ENCODE assay signal across 40 cellular contexts in genomic region chr4:135705343-135705742, GRCh38.
"Had no signal": no experiment of that assay in that cellular context is flagged by ENCODE, and none has a peak within 500 bp of the region (broad histone marks: within the 10 kb centered on the region; RNA-seq: fewer than 3 reads in every experiment).

No MANE protein-coding gene starts in this region.

- H3K27ac Mint-ChIP-seq: activated naive CD4-positive, alpha-beta T cell treated with anti-CD3 and anti-CD28 coated beads for 36 hours; activated naive CD4-positive, alpha-beta T cell treated with anti-CD3 and anti-CD28 coated beads, Interleukin-2, amount 10 ng/mL, durations not matched to agents 7 days and 5 days; activated naive CD4-positive, alpha-beta T cell treated with anti-CD3 and anti-CD28 coated beads, Interleukin-2, amount 50 U/mL, for 24 hours; activated naive CD4-positive, alpha-beta T cell treated with anti-CD3 and anti-CD28 coated beads, Interleukin-2, amount 50 U/mL, for 72 hours; activated naive CD8-positive, alpha-beta T cell; activated naive CD8-positive, alpha-beta T cell treated with anti-CD3 and anti-CD28 coated beads for 36 hours; activated naive CD8-positive, alpha-beta T cell treated with anti-CD3 and anti-CD28 coated beads, Interleukin-2, amount 10 ng/mL, durations not matched to agents 7 days and 5 days; activated naive CD8-positive, alpha-beta T cell treated with anti-CD3 and anti-CD28 coated beads, Interleukin-2, amount 50 U/mL, for 24 hours; activated T-cell treated with anti-CD3 and anti-CD28 coated beads, Interleukin-2, amount 50 U/mL, for 24 hours; activated T-cell treated with anti-CD3 and anti-CD28 coated beads, Interleukin-2, amount 50 U/mL, for 72 hours; activated T-helper 1 cell treated with anti-CD3 and anti-CD28 coated beads, Interleukin-12 subunit alpha, Interleukin-12 subunit beta, Interleukin-2, Interleukin-4 antibody, amounts not matched to agents 30 ng/mL and 10 ng/mL and 1 ng/mL, durations not matched to agents 14 hours and 24 hours and 36 hours; activated T-helper 17 cell treated with anti-CD3 and anti-CD28 coated beads, Interleukin-2, amount 50 U/mL, for 72 hours; activated T-helper 2 cell treated with anti-CD3 and anti-CD28 coated beads, Interferon-gamma antibody, Interleukin-2, Interleukin-4, amounts not matched to agents 10 μg/mL and 5 μg/mL and 100 μg/mL, durations not matched to agents 14 hours and 24 hours and 36 hours; brain had no signal

- H3K4me3 ChIP-seq: adrenal gland, ascending aorta, body of pancreas, breast epithelium, cardiac muscle cell had no signal

- DNase-seq: activated effector memory CD4-positive, alpha-beta T cell treated with anti-CD3 and anti-CD28 coated beads, Interleukin-2, amount 50 U/mL, for 16 hours; activated effector memory CD4-positive, alpha-beta T cell treated with Interleukin-2 at 50 U/mL for 16 hours; activated gamma-delta T cell; activated gamma-delta T cell treated with Interleukin-2 at 50 U/mL for 16 hours; activated naive CD4-positive, alpha-beta T cell; activated naive CD4-positive, alpha-beta T cell treated with anti-CD3 and anti-CD28 coated beads for 36 hours; activated naive CD4-positive, alpha-beta T cell treated with anti-CD3 and anti-CD28 coated beads, Interleukin-2, amount 10 ng/mL, durations not matched to agents 7 days and 5 days; activated naive CD4-positive, alpha-beta T cell treated with anti-CD3 and anti-CD28 coated beads, Interleukin-2, amount 50 U/mL, for 16 hours; activated naive CD4-positive, alpha-beta T cell treated with Interleukin-2 at 50 U/mL for 16 hours; activated naive CD8-positive, alpha-beta T cell treated with anti-CD3 and anti-CD28 coated beads for 36 hours; activated naive CD8-positive, alpha-beta T cell treated with anti-CD3 and anti-CD28 coated beads, Interleukin-2, amount 10 ng/mL, durations not matched to agents 7 days and 5 days; activated naive CD8-positive, alpha-beta T cell treated with anti-CD3 and anti-CD28 coated beads, Interleukin-2, amount 50 U/mL, for 24 hours; activated T-cell treated with anti-CD3 and anti-CD28 coated beads, Interleukin-2, amount 50 U/mL, for 1 hour; activated T-cell treated with anti-CD3 and anti-CD28 coated beads, Interleukin-2, amount 50 U/mL, for 24 hours; activated T-cell treated with anti-CD3 and anti-CD28 coated beads, Interleukin-2, amount 50 U/mL, for 4 hours; activated T-cell treated with anti-CD3 and anti-CD28 coated beads, Interleukin-2, amount 50 U/mL, for 48 hours; activated T-cell treated with anti-CD3 and anti-CD28 coated beads, Interleukin-2, amount 50 U/mL, for 72 hours; adrenal gland; amniotic stem cell; amygdala; anterior cingulate cortex; aorta; body of pancreas; brain microvascular endothelial cell; caudate nucleus; central memory CD4-positive, alpha-beta T cell; cerebellar nuclear complex had no signal

- FAIRE-seq: astrocyte, bronchial epithelial cell had no signal

- H3K9me3 ChIP-seq: adrenal gland, ascending aorta, body of pancreas, breast epithelium had no signal

- H3K27ac ChIP-seq: adrenal gland, ascending aorta, body of pancreas, brain microvascular endothelial cell, breast epithelium, cardiac muscle cell had no signal

- H3K4me1 Mint-ChIP-seq: activated naive CD4-positive, alpha-beta T cell treated with anti-CD3 and anti-CD28 coated beads, Interleukin-2, amount 10 ng/mL, durations not matched to agents 7 days and 5 days; activated naive CD4-positive, alpha-beta T cell treated with anti-CD3 and anti-CD28 coated beads, Interleukin-2, amount 50 U/mL, for 24 hours; activated naive CD8-positive, alpha-beta T cell treated with anti-CD3 and anti-CD28 coated beads for 36 hours; activated naive CD8-positive, alpha-beta T cell treated with anti-CD3 and anti-CD28 coated beads, Interleukin-2, amount 10 ng/mL, durations not matched to agents 7 days and 5 days; activated naive CD8-positive, alpha-beta T cell treated with anti-CD3 and anti-CD28 coated beads, Interleukin-2, amount 50 U/mL, for 24 hours; activated T-helper 17 cell treated with anti-CD3 and anti-CD28 coated beads, Interleukin-2, amount 50 U/mL, for 72 hours; brain; central memory CD8-positive, alpha-beta T cell had no signal

- H3K4me1 ChIP-seq: adrenal gland, ascending aorta, body of pancreas, breast epithelium had no signal

- H3K36me3 ChIP-seq: adrenal gland, ascending aorta, brain microvascular endothelial cell, breast epithelium, cardiac muscle cell had no signal

- H3K27me3 Mint-ChIP-seq: activated naive CD4-positive, alpha-beta T cell treated with anti-CD3 and anti-CD28 coated beads, Interleukin-2, amount 10 ng/mL, durations not matched to agents 7 days and 5 days; activated naive CD4-positive, alpha-beta T cell treated with anti-CD3 and anti-CD28 coated beads, Interleukin-2, amount 50 U/mL, for 24 hours; activated naive CD8-positive, alpha-beta T cell; activated naive CD8-positive, alpha-beta T cell treated with anti-CD3 and anti-CD28 coated beads for 36 hours; activated naive CD8-positive, alpha-beta T cell treated with anti-CD3 and anti-CD28 coated beads, Interleukin-2, amount 10 ng/mL, durations not matched to agents 7 days and 5 days; activated naive CD8-positive, alpha-beta T cell treated with anti-CD3 and anti-CD28 coated beads, Interleukin-2, amount 50 U/mL, for 24 hours; activated T-cell treated with anti-CD3 and anti-CD28 coated beads, Interleukin-2, amount 50 U/mL, for 24 hours; activated T-helper 17 cell treated with anti-CD3 and anti-CD28 coated beads, Interleukin-2, amount 50 U/mL, for 72 hours; brain; central memory CD8-positive, alpha-beta T cell had no signal

- H3K27me3 ChIP-seq: adrenal gland, ascending aorta, body of pancreas, brain microvascular endothelial cell, breast epithelium, cardiac muscle cell had no signal

- H3K36me3 Mint-ChIP-seq: activated naive CD4-positive, alpha-beta T cell treated with anti-CD3 and anti-CD28 coated beads, Interleukin-2, amount 10 ng/mL, durations not matched to agents 7 days and 5 days; activated naive CD4-positive, alpha-beta T cell treated with anti-CD3 and anti-CD28 coated beads, Interleukin-2, amount 50 U/mL, for 24 hours; activated naive CD4-positive, alpha-beta T cell treated with anti-CD3 and anti-CD28 coated beads, Interleukin-2, amount 50 U/mL, for 72 hours; activated naive CD8-positive, alpha-beta T cell; activated naive CD8-positive, alpha-beta T cell treated with anti-CD3 and anti-CD28 coated beads for 36 hours; activated naive CD8-positive, alpha-beta T cell treated with anti-CD3 and anti-CD28 coated beads, Interleukin-2, amount 10 ng/mL, durations not matched to agents 7 days and 5 days; brain had no signal

- H3K4me3 Mint-ChIP-seq: activated naive CD4-positive, alpha-beta T cell treated with anti-CD3 and anti-CD28 coated beads for 36 hours; activated naive CD4-positive, alpha-beta T cell treated with anti-CD3 and anti-CD28 coated beads, Interleukin-2, amount 10 ng/mL, durations not matched to agents 7 days and 5 days; activated naive CD4-positive, alpha-beta T cell treated with anti-CD3 and anti-CD28 coated beads, Interleukin-2, amount 50 U/mL, for 24 hours; activated naive CD8-positive, alpha-beta T cell; activated naive CD8-positive, alpha-beta T cell treated with anti-CD3 and anti-CD28 coated beads for 36 hours; activated naive CD8-positive, alpha-beta T cell treated with anti-CD3 and anti-CD28 coated beads, Interleukin-2, amount 10 ng/mL, durations not matched to agents 7 days and 5 days; activated naive CD8-positive, alpha-beta T cell treated with anti-CD3 and anti-CD28 coated beads, Interleukin-2, amount 50 U/mL, for 24 hours; activated T-cell treated with anti-CD3 and anti-CD28 coated beads, Interleukin-2, amount 50 U/mL, for 24 hours; activated T-cell treated with anti-CD3 and anti-CD28 coated beads, Interleukin-2, amount 50 U/mL, for 4 hours; activated T-cell treated with anti-CD3 and anti-CD28 coated beads, Interleukin-2, amount 50 U/mL, for 72 hours; activated T-helper 1 cell treated with anti-CD3 and anti-CD28 coated beads, Interleukin-12 subunit alpha, Interleukin-12 subunit beta, Interleukin-2, Interleukin-4 antibody, amounts not matched to agents 30 ng/mL and 10 ng/mL and 1 ng/mL, durations not matched to agents 14 hours and 24 hours and 36 hours; activated T-helper 17 cell treated with anti-CD3 and anti-CD28 coated beads, Interleukin-2, amount 50 U/mL, for 72 hours; brain; central memory CD8-positive, alpha-beta T cell had no signal

- ATAC-seq: activated naive CD4-positive, alpha-beta T cell treated with anti-CD3 and anti-CD28 coated beads, Interleukin-2, amount 50 U/mL, for 72 hours; activated naive CD8-positive, alpha-beta T cell treated with anti-CD3 and anti-CD28 coated beads, Interleukin-2, amount 50 U/mL, for 24 hours; activated T-cell treated with anti-CD3 and anti-CD28 coated beads, Interleukin-2, amount 50 U/mL, for 4 hours; activated T-cell treated with anti-CD3 and anti-CD28 coated beads, Interleukin-2, amount 50 U/mL, for 72 hours; activated T-helper 17 cell treated with anti-CD3 and anti-CD28 coated beads, Interleukin-2, amount 50 U/mL, for 72 hours; body of pancreas had no signal

- H3K9me3 Mint-ChIP-seq: activated T-helper 1 cell treated with anti-CD3 and anti-CD28 coated beads, Interleukin-12 subunit alpha, Interleukin-12 subunit beta, Interleukin-2, Interleukin-4 antibody, amounts not matched to agents 30 ng/mL and 10 ng/mL and 1 ng/mL, durations not matched to agents 14 hours and 24 hours and 36 hours; brain had no signal
